Comparison of ENCODE assay signal across 11 cellular contexts in genomic region chr1:201499795-201500669, GRCh38. TPM values are rescaled to one million over a fixed set of nuclear protein-coding genes. Genes with fewer than 3 reads are reported as not detected.
DNase-seq lines count a peak whose midpoint lies in the region; ATAC-seq and TF ChIP-seq lines count a peak whose summit lies in the region.
"Had no signal": no experiment of that assay in that cellular context is flagged by ENCODE, and none has a peak within 500 bp of the region (broad histone marks: within the 10 kb centered on the region; RNA-seq: fewer than 3 reads in every experiment).

No MANE protein-coding gene starts in this region.

- H3K9me3 ChIP-seq in endodermal cell (ENCODE audit: control insufficient read depth, low read length) = no peaks in the 10 kb centered on the region
- no peaks in the 10 kb centered on the region for H3K9me3 ChIP-seq in mesenchymal stem cell (ENCODE audit: control insufficient read depth, low read length)

- peak overlapping the region; percentile 12 for H4K8ac ChIP-seq in mesenchymal stem cell (ENCODE audit: low read length)

- peaks cover under 1% of the 10 kb centered on the region for H3K27me3 Mint-ChIP-seq in endodermal cell (ENCODE audit: insufficient read depth)
- H3K27me3 Mint-ChIP-seq in effector memory CD8-positive, alpha-beta T cell = no peaks in the 10 kb centered on the region
- no peaks in the 10 kb centered on the region for H3K27me3 Mint-ChIP-seq in stimulated activated naive B cell treated with anti-CD40 and anti-IgM and Interleukin-4, amounts not matched to agents 10 μg/mL and 1 μg/mL and 100 μg/mL, for 72 hours
- H3K27me3 Mint-ChIP-seq in activated T-cell treated with anti-CD3 and anti-CD28 coated beads, Interleukin-2, amount 50 U/mL, for 24 hours = no peaks in the 10 kb centered on the region
- no peaks in the 10 kb centered on the region for H3K27me3 Mint-ChIP-seq in activated T-cell treated with anti-CD3 and anti-CD28 coated beads, Interleukin-2, amount 50 U/mL, for 72 hours (ENCODE audit: low read depth)
- H3K27me3 Mint-ChIP-seq: activated B cell treated with CpG ODN at 0.5 μM for 24 hours had no signal

- H3K4me1 ChIP-seq in endodermal cell (ENCODE audit: control insufficient read depth, insufficient read depth, low read length) (peaks cover 22% of the 10 kb centered on the region), mesenchymal stem cell (ENCODE audit: control insufficient read depth, insufficient read depth, low read depth, low read length) (peaks cover 15% of the 10 kb centered on the region)

- H3K4me2 ChIP-seq in mesenchymal stem cell (ENCODE audit: low read length, poor library complexity, severe bottlenecking) = no peak overlapping the region
- H3K4me2 ChIP-seq: KMS-11 had no signal

- no peak overlapping the region for H3K4me3 Mint-ChIP-seq in endodermal cell
- no peak overlapping the region for H3K4me3 Mint-ChIP-seq in effector memory CD8-positive, alpha-beta T cell
- H3K4me3 Mint-ChIP-seq in stimulated activated naive B cell treated with anti-CD40 and anti-IgM and Interleukin-4, amounts not matched to agents 10 μg/mL and 1 μg/mL and 100 μg/mL, for 72 hours = no peak overlapping the region
- H3K4me3 Mint-ChIP-seq in activated T-cell treated with anti-CD3 and anti-CD28 coated beads, Interleukin-2, amount 50 U/mL, for 24 hours = no peak overlapping the region
- no peak overlapping the region for H3K4me3 Mint-ChIP-seq in activated T-cell treated with anti-CD3 and anti-CD28 coated beads, Interleukin-2, amount 50 U/mL, for 72 hours
- H3K4me3 Mint-ChIP-seq: activated B cell treated with CpG ODN at 0.5 μM for 24 hours had no signal

- H3K4ac ChIP-seq in mesenchymal stem cell (ENCODE audit: low read depth in 1 of 2, low read length in 2 of 2) = peak overlapping the region in 1 of 2 experiments; percentile 24

- H3K18ac ChIP-seq in mesenchymal stem cell (ENCODE audit: low read depth in 1 of 2, low read length in 2 of 2) = peak overlapping the region; percentile 67 to 91

- WGBS in endodermal cell (ENCODE audit: insufficient coverage in 1 of 2, insufficient read length in 1 of 2), 2 experiments = 88 to 90% methylated on average over 8 of the region's 8 CpGs
- WGBS in mesenchymal stem cell = 86% methylated on average over 8 of the region's 8 CpGs

- no peaks in the 10 kb centered on the region for H3K9me3 Mint-ChIP-seq in endodermal cell
- H3K9me3 Mint-ChIP-seq in effector memory CD8-positive, alpha-beta T cell = no peaks in the 10 kb centered on the region
- no peaks in the 10 kb centered on the region for H3K9me3 Mint-ChIP-seq in stimulated activated naive B cell treated with anti-CD40 and anti-IgM and Interleukin-4, amounts not matched to agents 10 μg/mL and 1 μg/mL and 100 μg/mL, for 72 hours
- no peaks in the 10 kb centered on the region for H3K9me3 Mint-ChIP-seq in activated T-cell treated with anti-CD3 and anti-CD28 coated beads, Interleukin-2, amount 50 U/mL, for 24 hours
- no peaks in the 10 kb centered on the region for H3K9me3 Mint-ChIP-seq in activated T-cell treated with anti-CD3 and anti-CD28 coated beads, Interleukin-2, amount 50 U/mL, for 72 hours
- H3K9me3 Mint-ChIP-seq: activated B cell treated with CpG ODN at 0.5 μM for 24 hours had no signal

- no peak for TF ChIP-seq CTCF in RWPE1 (conservative IDR thresholded peaks at IDR 0.05; ENCODE audit: low read depth)
- no peak for TF ChIP-seq CTCF in endodermal cell (conservative IDR thresholded peaks at IDR 0.05)

- H3K27me3 ChIP-seq in endodermal cell (ENCODE audit: control insufficient read depth, insufficient read depth, low read length, poor library complexity, severe bottlenecking) (no peaks in the 10 kb centered on the region), mesenchymal stem cell (ENCODE audit: control insufficient read depth in 1 of 2, insufficient read depth in 1 of 2, low read length in 2 of 2) (no peaks in the 10 kb centered on the region)

- no peak overlapping the region for H2AFZ ChIP-seq in mesenchymal stem cell (ENCODE audit: low read depth, low read length)

- POLR2A ChIA-PET in RWPE1 (lab: Yijun Ruan, JAX; ENCODE audit: low non-redundant PET) = no interaction called here

- H3K4me3 ChIP-seq in endodermal cell (ENCODE audit: low read length) (no peak overlapping the region), mesenchymal stem cell (ENCODE audit: insufficient read depth in 1 of 2, low read depth in 1 of 2, low read length in 2 of 2) (peak overlapping the region in 1 of 2 experiments; percentile 6)

- H3K14ac ChIP-seq in mesenchymal stem cell (ENCODE audit: low read length in 2 of 2) = peak overlapping the region in 1 of 2 experiments; percentile 35

- DNase-seq in RWPE1 (ENCODE audit: low spot score) (no peak), endodermal cell (no peak), mesenchymal stem cell (no peak), substantia nigra (lab: John Stamatoyannopoulos, UW) (peak in 47 of 49 donors; percentile 33 to 95 (median 83))
- DNase-seq in effector memory CD8-positive, alpha-beta T cell = no peak
- no peak for DNase-seq in stimulated activated naive B cell treated with anti-CD40 and anti-IgM and Interleukin-4, amounts not matched to agents 10 μg/mL and 1 μg/mL and 100 μg/mL, for 72 hours
- DNase-seq in activated T-cell treated with anti-CD3 and anti-CD28 coated beads, Interleukin-2, amount 50 U/mL, for 24 hours = no peak
- DNase-seq in activated T-cell treated with anti-CD3 and anti-CD28 coated beads, Interleukin-2, amount 50 U/mL, for 72 hours = no peak
- DNase-seq: activated B cell treated with CpG ODN at 0.5 μM for 24 hours; stimulated activated CD4-positive, alpha-beta T cell treated with anti-CD3 and anti-CD28 coated beads, Interleukin-4, amount 100 ng/mL, for 4 hours had no signal

- H2BK120ac ChIP-seq in mesenchymal stem cell (ENCODE audit: low read depth, low read length) = no peak overlapping the region

- H3K27ac ChIP-seq in RWPE1 (peak overlapping the region; percentile 41), endodermal cell (ENCODE audit: low read depth, low read length) (peak overlapping the region; percentile 59), mesenchymal stem cell (ENCODE audit: low read length, poor library complexity, severe bottlenecking) (no peak overlapping the region), substantia nigra (ENCODE audit: low read depth, low read length, poor library complexity, severe bottlenecking) (peak overlapping the region; percentile 98)
- H3K27ac ChIP-seq: KMS-11 had no signal

- H3K23ac ChIP-seq in mesenchymal stem cell (ENCODE audit: low read length in 2 of 2) = peak overlapping the region in 1 of 2 experiments; percentile 32

- peak overlapping the region; percentile 35 for H3K27ac Mint-ChIP-seq in endodermal cell
- peak overlapping the region in 1 of 2 donors; percentile 23 for H3K27ac Mint-ChIP-seq in effector memory CD8-positive, alpha-beta T cell
- H3K27ac Mint-ChIP-seq in stimulated activated naive B cell treated with anti-CD40 and anti-IgM and Interleukin-4, amounts not matched to agents 10 μg/mL and 1 μg/mL and 100 μg/mL, for 72 hours = no peak overlapping the region
- H3K27ac Mint-ChIP-seq in activated T-cell treated with anti-CD3 and anti-CD28 coated beads, Interleukin-2, amount 50 U/mL, for 24 hours = no peak overlapping the region
- H3K27ac Mint-ChIP-seq in activated T-cell treated with anti-CD3 and anti-CD28 coated beads, Interleukin-2, amount 50 U/mL, for 72 hours = no peak overlapping the region
- H3K27ac Mint-ChIP-seq: activated B cell treated with CpG ODN at 0.5 μM for 24 hours had no signal

- no peak for ATAC-seq in effector memory CD8-positive, alpha-beta T cell (replicated peaks)
- no peak for ATAC-seq in stimulated activated naive B cell treated with anti-CD40 and anti-IgM and Interleukin-4, amounts not matched to agents 10 μg/mL and 1 μg/mL and 100 μg/mL, for 72 hours (replicated peaks)
- ATAC-seq in activated T-cell treated with anti-CD3 and anti-CD28 coated beads, Interleukin-2, amount 50 U/mL, for 72 hours (replicated peaks in 1 of 2) = no peak

- peak overlapping the region in 1 of 2 experiments; percentile 85 for H2BK12ac ChIP-seq in mesenchymal stem cell (ENCODE audit: low read length in 2 of 2)

- peak overlapping the region; percentile 73 for H4K91ac ChIP-seq in mesenchymal stem cell (ENCODE audit: low read length)

- H3K9ac ChIP-seq in endodermal cell (ENCODE audit: extremely low read depth, low read length, poor library complexity, severe bottlenecking) (no peak overlapping the region), mesenchymal stem cell (ENCODE audit: low read length) (peak overlapping the region; percentile 10)
- H3K9ac ChIP-seq: KMS-11 had no signal

- H2BK15ac ChIP-seq in mesenchymal stem cell (ENCODE audit: low read depth, poor library complexity, severe bottlenecking) = no peak overlapping the region

- H2AK5ac ChIP-seq in mesenchymal stem cell (ENCODE audit: low read length, severe bottlenecking) = peak overlapping the region; percentile 71

- H3K79me1 ChIP-seq in mesenchymal stem cell (replicated peaks; ENCODE audit: low read length, poor library complexity, severe bottlenecking) = no peaks in the 10 kb centered on the region

- H3K36me3 ChIP-seq in endodermal cell (ENCODE audit: control insufficient read depth, insufficient read depth, low read length) = no peaks in the 10 kb centered on the region
- H3K36me3 ChIP-seq in mesenchymal stem cell (ENCODE audit: control insufficient read depth in 1 of 2, insufficient read depth in 2 of 2, low read depth in 1 of 2, low read length in 2 of 2) = peaks cover 0 to 9% of the 10 kb centered on the region in 2 experiments

- peaks cover 38% of the 10 kb centered on the region for H3K4me1 Mint-ChIP-seq in endodermal cell
- peaks cover 11 to 21% of the 10 kb centered on the region in 2 donors for H3K4me1 Mint-ChIP-seq in effector memory CD8-positive, alpha-beta T cell (ENCODE audit: low read depth in 2 of 2)
- peaks cover 0 to 18% of the 10 kb centered on the region in 2 donors for H3K4me1 Mint-ChIP-seq in stimulated activated naive B cell treated with anti-CD40 and anti-IgM and Interleukin-4, amounts not matched to agents 10 μg/mL and 1 μg/mL and 100 μg/mL, for 72 hours
- H3K4me1 Mint-ChIP-seq in activated T-cell treated with anti-CD3 and anti-CD28 coated beads, Interleukin-2, amount 50 U/mL, for 24 hours (ENCODE audit: low read depth) = peaks cover 14% of the 10 kb centered on the region
- peaks cover 9% of the 10 kb centered on the region for H3K4me1 Mint-ChIP-seq in activated T-cell treated with anti-CD3 and anti-CD28 coated beads, Interleukin-2, amount 50 U/mL, for 72 hours (ENCODE audit: low read depth)

- peak overlapping the region; percentile 21 for H2BK5ac ChIP-seq in mesenchymal stem cell (ENCODE audit: low read depth, low read length, poor library complexity, severe bottlenecking)

- no peaks in the 10 kb centered on the region for H3K36me3 Mint-ChIP-seq in endodermal cell (ENCODE audit: low read depth)
- H3K36me3 Mint-ChIP-seq in effector memory CD8-positive, alpha-beta T cell (ENCODE audit: insufficient read depth) = peaks cover 21% of the 10 kb centered on the region
- peaks cover 19 to 24% of the 10 kb centered on the region in 2 donors for H3K36me3 Mint-ChIP-seq in stimulated activated naive B cell treated with anti-CD40 and anti-IgM and Interleukin-4, amounts not matched to agents 10 μg/mL and 1 μg/mL and 100 μg/mL, for 72 hours
- H3K36me3 Mint-ChIP-seq in activated T-cell treated with anti-CD3 and anti-CD28 coated beads, Interleukin-2, amount 50 U/mL, for 24 hours (ENCODE audit: low read depth) = peaks cover 37% of the 10 kb centered on the region
- H3K36me3 Mint-ChIP-seq in activated T-cell treated with anti-CD3 and anti-CD28 coated beads, Interleukin-2, amount 50 U/mL, for 72 hours (ENCODE audit: insufficient read depth in 2 of 2) = peaks cover 0 to 1% of the 10 kb centered on the region in 2 donors

- CTCF ChIA-PET in RWPE1 (lab: Yijun Ruan, JAX) = interaction anchor here (0.7 to 22.3 kb wide), 7 partner anchors 12 to 25 kb away, joined by 3 to 464 read pairs (median 4); partner anchors contain the start of gene CSRP1

RNA-seq across cellular contexts. Expression of gene CSRP1, which starts 6.9 kb away (rescaled TPM):
- 10 to 100 TPM; 16.1 to 17.7 TPM for total RNA-seq in endodermal cell
- 16.1 TPM for polyA plus RNA-seq in endodermal cell (2013, experiment 1 of 2)
- polyA plus RNA-seq in endodermal cell (2013, experiment 2 of 2) = 21.3 TPM
- 86.6 TPM for polyA plus RNA-seq in mesenchymal stem cell (2013, experiment 1 of 2)
- polyA plus RNA-seq in mesenchymal stem cell (2013, experiment 2 of 2) = 85.7 TPM
- 10 to 100 TPM; 44.7 to 52.6 TPM for total RNA-seq in activated T-cell treated with anti-CD3 and anti-CD28 coated beads, Interleukin-2, amount 50 U/mL, for 72 hours

RNA-seq across cellular contexts. Expression of gene PHLDA3, which starts 31.0 kb away (rescaled TPM):
- total RNA-seq in endodermal cell = 10 to 100 TPM in 1 of 2 donors, 1 to 10 TPM in 1; 9.6 to 15.8 TPM
- polyA plus RNA-seq in endodermal cell (2013, experiment 1 of 2) = 26.6 TPM
- 25.3 TPM for polyA plus RNA-seq in endodermal cell (2013, experiment 2 of 2)
- polyA plus RNA-seq in mesenchymal stem cell (2013, experiment 1 of 2) = 42.7 TPM
- 42.7 TPM for polyA plus RNA-seq in mesenchymal stem cell (2013, experiment 2 of 2)
- 10 to 100 TPM; 10.7 to 25.6 TPM for total RNA-seq in activated T-cell treated with anti-CD3 and anti-CD28 coated beads, Interleukin-2, amount 50 U/mL, for 72 hours

RNA-seq across cellular contexts. Expression of gene NAV1, which starts 38.9 kb away (rescaled TPM):
- total RNA-seq in endodermal cell = 10 to 100 TPM; 42.2 to 62.5 TPM
- polyA plus RNA-seq in endodermal cell (2013, experiment 1 of 2) = 25.8 TPM
- polyA plus RNA-seq in endodermal cell (2013, experiment 2 of 2) = 23.3 TPM
- polyA plus RNA-seq in mesenchymal stem cell (2013, experiment 1 of 2) = 51.4 TPM
- 45.4 TPM for polyA plus RNA-seq in mesenchymal stem cell (2013, experiment 2 of 2)
- total RNA-seq in activated T-cell treated with anti-CD3 and anti-CD28 coated beads, Interleukin-2, amount 50 U/mL, for 72 hours = 1 to 10 TPM; 6.2 to 6.3 TPM

Comparison
In these comparisons a context has a peak if more than half of its experiments do, and no peak if none do; other contexts are left out.
1. DNase-seq: peak in substantia nigra (47 of 49); none in RWPE1 (single experiment), endodermal cell (single experiment), mesenchymal stem cell (single experiment), effector memory CD8-positive, alpha-beta T cell (0 of 3), stimulated activated naive B cell treated with anti-CD40 and anti-IgM and Interleukin-4, amounts not matched to agents 10 μg/mL and 1 μg/mL and 100 μg/mL, for 72 hours (single experiment), activated T-cell treated with anti-CD3 and anti-CD28 coated beads, Interleukin-2, amount 50 U/mL, for 24 hours (single experiment) and activated T-cell treated with anti-CD3 and anti-CD28 coated beads, Interleukin-2, amount 50 U/mL, for 72 hours (0 of 2).
2. RNA of gene NAV1, which starts 38.9 kb away (total RNA-seq): 42.2 to 62.5 TPM in endodermal cell; 6.2 to 6.3 TPM in activated T-cell treated with anti-CD3 and anti-CD28 coated beads, Interleukin-2, amount 50 U/mL, for 72 hours; every median in the first group is over 4 times any median in the second.